1 cellular context compared by ENCODE assay signal in the genomic region with DNA sequence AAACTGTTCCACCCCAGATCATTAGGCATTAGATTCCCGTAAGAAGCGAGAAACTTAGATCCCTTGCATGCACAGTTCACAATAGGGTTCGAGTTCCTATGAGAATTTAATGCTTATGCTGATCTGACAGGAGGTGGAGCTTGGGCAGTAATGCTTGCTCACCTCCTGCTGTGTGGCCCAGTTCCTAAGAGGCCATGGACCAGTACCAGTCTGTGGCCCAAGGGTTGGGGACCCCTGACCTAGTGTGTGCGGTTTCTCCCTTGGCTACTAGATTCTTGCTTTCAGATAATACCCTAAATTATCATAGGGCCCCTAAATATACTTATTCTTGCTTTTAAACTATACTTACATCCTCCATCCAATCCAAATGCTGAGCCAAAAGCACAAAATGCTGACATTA.
TF ChIP-seq lines count a peak whose summit lies in the region.

No MANE protein-coding gene starts in this region.

TF ChIP-seq in H1, 55 proteins besides CTCF, POLR2A, EP300 and RAD21:
- TF ChIP-seq CREB1 (IDR thresholded peaks at IDR 0.05) (no peak), FOSL1 (IDR thresholded peaks at IDR 0.05; ENCODE audit: insufficient read depth, low read depth, low read length) (no peak)
- TF ChIP-seq, protein P1, sequence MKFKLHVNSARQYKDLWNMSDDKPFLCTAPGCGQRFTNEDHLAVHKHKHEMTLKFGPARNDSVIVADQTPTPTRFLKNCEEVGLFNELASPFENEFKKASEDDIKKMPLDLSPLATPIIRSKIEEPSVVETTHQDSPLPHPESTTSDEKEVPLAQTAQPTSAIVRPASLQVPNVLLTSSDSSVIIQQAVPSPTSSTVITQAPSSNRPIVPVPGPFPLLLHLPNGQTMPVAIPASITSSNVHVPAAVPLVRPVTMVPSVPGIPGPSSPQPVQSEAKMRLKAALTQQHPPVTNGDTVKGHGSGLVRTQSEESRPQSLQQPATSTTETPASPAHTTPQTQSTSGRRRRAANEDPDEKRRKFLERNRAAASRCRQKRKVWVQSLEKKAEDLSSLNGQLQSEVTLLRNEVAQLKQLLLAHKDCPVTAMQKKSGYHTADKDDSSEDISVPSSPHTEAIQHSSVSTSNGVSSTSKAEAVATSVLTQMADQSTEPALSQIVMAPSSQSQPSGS (IDR thresholded peaks at IDR 0.05; ENCODE audit: low read length) = 0 out of 2 replicates have a peak, but pooled peaks have one; percentile 8
